8 cellular contexts compared by ENCODE assay signal in genomic region chr2:15623481-15623796, GRCh38.
"Had no signal": no experiment of that assay in that cellular context is flagged by ENCODE, and none has a peak within 500 bp of the region (broad histone marks: within the 10 kb centered on the region; RNA-seq: fewer than 3 reads in every experiment).

No MANE protein-coding gene starts in this region.

- DNase-seq: GM23248, GOT3, H7, H9, HCEC 1CT, HFFc6 had no signal

- FAIRE-seq: H1, H54 had no signal
